Comparison of ENCODE assay signal across 23 cellular contexts in genomic region chr20:43765933-43766332, GRCh38. TPM values are rescaled to one million over a fixed set of nuclear protein-coding genes. Genes with fewer than 3 reads are reported as not detected.
DNase-seq lines count a peak whose midpoint lies in the region; FAIRE-seq and TF ChIP-seq lines count a peak whose summit lies in the region.
"Had no signal": no experiment of that assay in that cellular context is flagged by ENCODE, and none has a peak within 500 bp of the region (broad histone marks: within the 10 kb centered on the region; RNA-seq: fewer than 3 reads in every experiment).

No MANE protein-coding gene starts in this region.

- TF ChIP-seq EP300 in neural cell (conservative IDR thresholded peaks at IDR 0.05; ENCODE audit: poor library complexity, severe bottlenecking) = peak; percentile 65

- no peak for FAIRE-seq in GM12891 (lab: Jason Lieb, UNC)
- FAIRE-seq: GM12878 had no signal

- no peak for TF ChIP-seq POLR2A in GM12891 (IDR thresholded peaks at IDR 0.05; ENCODE audit: low read depth, low read length)

- H3F3A ChIP-seq in neural cell (ENCODE audit: insufficient read depth, low read length, poor library complexity, severe bottlenecking) = no peaks in the 10 kb centered on the region

- no peaks in the 10 kb centered on the region for H3K9me3 ChIP-seq in neural cell (ENCODE audit: low read length)
- H3K9me3 ChIP-seq: Caco-2, MG63 had no signal

- no peak overlapping the region for H2AFZ ChIP-seq in neural cell (ENCODE audit: low read depth, low read length)
- H2AFZ ChIP-seq: GM23248 had no signal

- H3K27me3 ChIP-seq in neural cell (ENCODE audit: insufficient read depth, low read depth, low read length) = no peaks in the 10 kb centered on the region
- H3K27me3 ChIP-seq: MG63 had no signal

- H4K20me1 ChIP-seq in neural cell (ENCODE audit: insufficient read depth) = no peaks in the 10 kb centered on the region

- TF ChIP-seq CTCF in neural cell (IDR thresholded peaks at IDR 0.05; ENCODE audit: poor library complexity, severe bottlenecking) = peak; percentile 20

- H3K4me3 ChIP-seq in neural cell (ENCODE audit: low read length) = peak overlapping the region; percentile 48
- H3K4me3 ChIP-seq: GM12878, GM23248, MG63 had no signal

- peak overlapping the region; percentile 36 for H3K9ac ChIP-seq in neural cell (ENCODE audit: low read length)
- H3K9ac ChIP-seq: GM23248 had no signal

- H3K79me2 ChIP-seq in neural cell (replicated peaks; ENCODE audit: insufficient read depth, low read length) = no peaks in the 10 kb centered on the region

- H3K4me2 ChIP-seq in neural cell (ENCODE audit: low read length) = peak overlapping the region; percentile 32

- H3K36me3 ChIP-seq in neural cell (ENCODE audit: insufficient read depth, low read length) = no peaks in the 10 kb centered on the region
- H3K36me3 ChIP-seq: MG63 had no signal

- peak; percentile 38 for TF ChIP-seq RAD21 in neural cell (conservative IDR thresholded peaks at IDR 0.05)

- no peaks in the 10 kb centered on the region for H3K9me2 ChIP-seq in neural cell (ENCODE audit: insufficient read depth, low read length)

- DNase-seq in NCI-H2227 (lab: John Stamatoyannopoulos, UW; ENCODE audit: unreplicated experiment) (peak; percentile 29), NCI-H2227 treated with DMSO at 0.1 percent for 48 hours (lab: John Stamatoyannopoulos, UW) (no peak), RPMI8226 (no peak), LoVo (ENCODE audit: low spot score) (no peak), GM12891 (ENCODE audit: insufficient read length, low spot score) (no peak)
- no peak for DNase-seq in activated CD4-positive, alpha-beta T cell treated with anti-CD3 and anti-CD28 coated beads for 48 hours
- DNase-seq: AML-193, Caco-2, DMS153, HCEC 1CT, IMR-90, Karpas-422, NCI-H2081, NCI-H226, NCI-H524, SHP77 treated with DMSO at 0.1 percent for 48 hours had no signal

- H3K27ac ChIP-seq in cingulate gyrus (ENCODE audit: low read depth, low read length) = peak overlapping the region; percentile 16
- peak overlapping the region; percentile 57 for H3K27ac ChIP-seq in neural cell (ENCODE audit: low read length)
- H3K27ac ChIP-seq: 22Rv1, GM23248, HL-60 had no signal

TF ChIP-seq in neural cell, 6 proteins besides CTCF, POLR2A, EP300 and RAD21:
- TF ChIP-seq EZH2 (IDR thresholded peaks at IDR 0.05; ENCODE audit: borderline replicate concordance, insufficient read depth, low read length, poor library complexity, severe bottlenecking) (no peak), MXI1 (conservative IDR thresholded peaks at IDR 0.05; ENCODE audit: poor library complexity, severe bottlenecking) (peak; percentile 61), POLR2AphosphoS5 (IDR thresholded peaks at IDR 0.05) (peak; percentile 97), REST (IDR thresholded peaks at IDR 0.05; ENCODE audit: borderline replicate concordance) (peak; percentile 60), TAF1 (IDR thresholded peaks at IDR 0.05; ENCODE audit: low read depth) (no peak), SMC3 (conservative IDR thresholded peaks at IDR 0.05; ENCODE audit: poor library complexity) (no peak)

TF ChIP-seq in GM12891, 5 proteins besides CTCF, POLR2A, EP300 and RAD21:
- TF ChIP-seq POLR2AphosphoS5 (IDR thresholded peaks at IDR 0.05; ENCODE audit: low read depth, low read length) (no peak), PAX5 (IDR thresholded peaks at IDR 0.05; ENCODE audit: insufficient read depth, low read length, severe bottlenecking) (no peak), POU2F2 (IDR thresholded peaks at IDR 0.05; ENCODE audit: low read depth, low read length) (no peak), SPI1 (IDR thresholded peaks at IDR 0.05; ENCODE audit: low read depth, low read length) (no peak)

RNA-seq across cellular contexts. Expression of gene GTSF1L, which starts 39.1 kb away (rescaled TPM):
- not detected in 2 replicates for polyA plus RNA-seq in neural cell
- not detected in 2 replicates for polyA minus RNA-seq in neural cell
- polyA plus RNA-seq in GM12891 (2012; ENCODE audit: low read depth, missing spikeins) = 0.12 TPM
- polyA plus RNA-seq: GM23248, IMR-90 had no signal
